In genomic region chr11:7577883-7578242, GRCh38 we compare ENCODE assay signal across 8 cellular contexts.
A peak's percentile ranks its signal among the peaks of the same experiment; 100 is the strongest.
DNase-seq lines count a peak whose midpoint lies in the region; ATAC-seq lines count a peak whose summit lies in the region.

No MANE protein-coding gene starts in this region.

- H3K27me3 Mint-ChIP-seq in central memory CD8-positive, alpha-beta T cell: peaks cover 42% of the 10 kb centered on the region

- H3K36me3 Mint-ChIP-seq in central memory CD8-positive, alpha-beta T cell (ENCODE audit: insufficient read depth): peaks cover 2% of the 10 kb centered on the region

- no peaks in the 10 kb centered on the region for H3K4me1 ChIP-seq in urinary bladder (ENCODE audit: insufficient read depth)

- H3K36me3 ChIP-seq in urinary bladder (ENCODE audit: insufficient read depth): no peaks in the 10 kb centered on the region

- ATAC-seq in central memory CD8-positive, alpha-beta T cell (replicated peaks; ENCODE audit: extremely low read depth, poor library complexity, severe bottlenecking): no peak
- no peak for ATAC-seq in GM18870 (IDR thresholded peaks at IDR 0.05; ENCODE audit: unreplicated experiment)

- peak overlapping the region; percentile 77 for H3K27ac ChIP-seq in urinary bladder (ENCODE audit: low read depth)

- no peak overlapping the region for H3K27ac Mint-ChIP-seq in central memory CD8-positive, alpha-beta T cell (ENCODE audit: low read depth)

- H3K4me3 Mint-ChIP-seq in central memory CD8-positive, alpha-beta T cell: peak overlapping the region; percentile 7

- 2% methylated on average over 8 of the region's 8 CpGs for whole genome bisulfite sequencing in urinary bladder

- peaks cover 27% of the 10 kb centered on the region for H3K4me1 Mint-ChIP-seq in central memory CD8-positive, alpha-beta T cell

- no peaks in the 10 kb centered on the region for H3K9me3 Mint-ChIP-seq in central memory CD8-positive, alpha-beta T cell

- peak overlapping the region; percentile 20 for H3K4me3 ChIP-seq in urinary bladder (ENCODE audit: low read depth, low read length)

- DNase-seq in ELR (ENCODE audit: low read depth) (peak; percentile 47), Kasumi-1 (lab: John Stamatoyannopoulos, UW) (peak; percentile 88 to 90), lung microvascular endothelial cell (ENCODE audit: low read depth in 2 of 2) (peak; percentile 56 to 58), NCI-H774 (lab: John Stamatoyannopoulos, UW) (no peak), RPMI8226 (no peak)
- DNase-seq in central memory CD8-positive, alpha-beta T cell (ENCODE audit: low spot score in 2 of 2): no peak

Comparison
In these comparisons a context has a peak if more than half of its experiments do, and no peak if none do; other contexts are left out.
1. DNase-seq: peak in ELR (single experiment), Kasumi-1 (2 of 2) and lung microvascular endothelial cell (2 of 2); none in central memory CD8-positive, alpha-beta T cell (0 of 2), NCI-H774 (single experiment) and RPMI8226 (single experiment).